In the genomic region with DNA sequence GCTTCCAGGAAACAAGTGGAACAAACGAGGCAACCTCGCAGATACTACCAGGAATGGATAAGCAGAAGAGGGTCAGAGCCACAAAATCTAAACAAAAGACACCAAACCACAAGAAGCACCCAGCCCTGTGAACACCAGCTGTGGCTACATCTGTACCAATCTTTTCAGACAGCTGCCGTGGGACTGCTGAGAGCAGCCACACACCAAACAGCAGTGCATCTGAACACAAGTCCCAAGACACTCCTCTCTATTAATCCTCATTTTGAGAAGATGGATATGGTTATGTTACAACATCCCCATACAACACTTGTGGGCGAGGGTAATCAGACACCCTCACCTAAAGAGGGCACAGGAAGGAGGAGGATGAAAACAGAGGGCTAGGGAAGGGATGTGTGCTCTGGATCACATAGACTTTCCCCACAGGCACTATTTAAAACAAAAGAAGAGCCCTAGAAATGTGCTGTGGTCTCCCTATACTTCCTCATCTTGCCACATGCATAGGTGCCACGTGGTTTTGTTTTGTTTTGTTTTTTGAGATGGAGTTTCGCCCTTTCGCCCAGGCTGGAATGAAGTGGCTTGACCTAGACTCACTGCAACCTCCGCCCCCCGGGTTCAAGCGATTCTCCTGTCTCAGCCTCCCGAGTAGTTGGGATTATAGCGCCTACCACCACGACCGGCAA, we compare ENCODE assay signal across 18 cellular contexts. TPM values are rescaled to one million over a fixed set of nuclear protein-coding genes. Genes with fewer than 3 reads are reported as not detected.
DNase-seq lines count a peak whose midpoint lies in the region; ATAC-seq and TF ChIP-seq lines count a peak whose summit lies in the region.
"Had no signal": no experiment of that assay in that cellular context is flagged by ENCODE, and none has a peak within 500 bp of the region (broad histone marks: within the 10 kb centered on the region; RNA-seq: fewer than 3 reads in every experiment).

No MANE protein-coding gene starts in this region.

- WGBS in body of pancreas, 2 donors, result 78 to 80% methylated on average over 14 of the region's 14 CpGs

- no peak for ATAC-seq in body of pancreas
- ATAC-seq: Right ventricle myocardium inferior had no signal

- TF ChIP-seq CTCF in NB4 (IDR thresholded peaks at IDR 0.05; ENCODE audit: low read depth, low read length) (no peak), body of pancreas (IDR thresholded peaks at IDR 0.05) (no peak), osteocyte (IDR thresholded peaks at IDR 0.05) (no peak)

- peaks cover 47% of the 10 kb centered on the region for H3K4me1 ChIP-seq in body of pancreas

- intact Hi-C loops in activated CD4-positive, alpha-beta T cell treated with anti-CD3 and anti-CD28 coated beads, Interleukin-2, amount 10 ng/mL, durations not matched to agents 24 days and 14 days (cut with micrococcal nuclease), result no loop called here
- intact Hi-C loops in body of pancreas (cut with DNase I), result no loop called here

- no peaks in the 10 kb centered on the region for H3K9me3 ChIP-seq in body of pancreas
- H3K9me3 ChIP-seq: transverse colon had no signal

- TF ChIP-seq POLR2A in NB4 (IDR thresholded peaks at IDR 0.05; ENCODE audit: extremely low read depth, insufficient read length), result no peak
- TF ChIP-seq POLR2A in body of pancreas (IDR thresholded peaks at IDR 0.05), result no peak

- peak overlapping the region; percentile 15 for H3K4me3 Mint-ChIP-seq in activated CD4-positive, alpha-beta T cell treated with anti-CD3 and anti-CD28 coated beads, Interleukin-2, amount 10 ng/mL, durations not matched to agents 24 days and 14 days
- peak overlapping the region; percentile 22 for H3K4me3 Mint-ChIP-seq in osteocyte (ENCODE audit: unreplicated experiment)
- H3K4me3 Mint-ChIP-seq: dendritic cell treated with granulocyte-macrophage colony-stimulating factor and Interleukin-4, amounts not matched to agents 40 ng/mL and 50 ng/mL, for 4 days had no signal

- peaks cover 20% of the 10 kb centered on the region for H3K36me3 Mint-ChIP-seq in activated CD4-positive, alpha-beta T cell treated with anti-CD3 and anti-CD28 coated beads, Interleukin-2, amount 10 ng/mL, durations not matched to agents 24 days and 14 days (ENCODE audit: low read depth)
- H3K36me3 Mint-ChIP-seq in osteocyte (ENCODE audit: unreplicated experiment), result peaks cover 15% of the 10 kb centered on the region

- H3K4me3 ChIP-seq in NB4 (ENCODE audit: low read depth, low read length) (no peak overlapping the region), body of pancreas (no peak overlapping the region)

- no peaks in the 10 kb centered on the region for H3K27me3 ChIP-seq in body of pancreas
- H3K27me3 ChIP-seq: transverse colon had no signal

- H3K27me3 Mint-ChIP-seq in activated CD4-positive, alpha-beta T cell treated with anti-CD3 and anti-CD28 coated beads, Interleukin-2, amount 10 ng/mL, durations not matched to agents 24 days and 14 days, result no peaks in the 10 kb centered on the region
- H3K27me3 Mint-ChIP-seq in osteocyte (ENCODE audit: unreplicated experiment), result no peaks in the 10 kb centered on the region
- H3K27me3 Mint-ChIP-seq: dendritic cell treated with granulocyte-macrophage colony-stimulating factor and Interleukin-4, amounts not matched to agents 40 ng/mL and 50 ng/mL, for 4 days; memory B cell had no signal

- DNase-seq in activated CD4-positive, alpha-beta T cell treated with anti-CD3 and anti-CD28 coated beads, Interleukin-2, amount 10 ng/mL, durations not matched to agents 24 days and 14 days, result peak; percentile 56
- no peak for DNase-seq in activated CD4-positive, alpha-beta T cell treated with anti-CD3 and anti-CD28 coated beads, Interleukin-2, amount 50 U/mL, for 1 hour
- DNase-seq in NB4 (ENCODE audit: low read depth) (peak; percentile 30), body of pancreas (no peak), osteocyte (ENCODE audit: extremely low spot score, unreplicated experiment) (no peak), DMS53 treated with DMSO at 0.1 percent for 48 hours (lab: John Stamatoyannopoulos, UW; ENCODE audit: unreplicated experiment) (no peak), NCI-H1436 treated with DMSO at 0.1 percent for 48 hours (lab: John Stamatoyannopoulos, UW) (no peak), SHP77 (lab: John Stamatoyannopoulos, UW) (no peak)
- DNase-seq: activated gamma-delta T cell; GF-D8; HCEC 1CT; MM.1S; nucleus accumbens; stimulated activated CD4-positive, alpha-beta T cell treated with anti-CD3 and anti-CD28 coated beads, Interleukin-4, amount 100 ng/mL, for 4 hours; transverse colon had no signal

- no peaks in the 10 kb centered on the region for H3K36me3 ChIP-seq in body of pancreas (replicated peaks in 1 of 2; ENCODE audit: insufficient read depth in 1 of 2, low read depth in 2 of 2)
- H3K36me3 ChIP-seq: transverse colon had no signal

- H3K27ac Mint-ChIP-seq in activated CD4-positive, alpha-beta T cell treated with anti-CD3 and anti-CD28 coated beads, Interleukin-2, amount 10 ng/mL, durations not matched to agents 24 days and 14 days, result no peak overlapping the region
- H3K27ac Mint-ChIP-seq in osteocyte (ENCODE audit: unreplicated experiment), result no peak overlapping the region
- H3K27ac Mint-ChIP-seq: dendritic cell treated with granulocyte-macrophage colony-stimulating factor and Interleukin-4, amounts not matched to agents 40 ng/mL and 50 ng/mL, for 4 days; memory B cell had no signal

- H3K27ac ChIP-seq in body of pancreas, result peak overlapping the region in 3 of 4 donors; percentile 90 to 96 (median 91)
- H3K27ac ChIP-seq: transverse colon had no signal

- peaks cover 18% of the 10 kb centered on the region for H3K9me3 Mint-ChIP-seq in activated CD4-positive, alpha-beta T cell treated with anti-CD3 and anti-CD28 coated beads, Interleukin-2, amount 10 ng/mL, durations not matched to agents 24 days and 14 days
- H3K9me3 Mint-ChIP-seq in osteocyte (ENCODE audit: unreplicated experiment), result peaks cover 9% of the 10 kb centered on the region
- H3K9me3 Mint-ChIP-seq: memory B cell had no signal

- peaks cover 24% of the 10 kb centered on the region for H3K4me1 Mint-ChIP-seq in activated CD4-positive, alpha-beta T cell treated with anti-CD3 and anti-CD28 coated beads, Interleukin-2, amount 10 ng/mL, durations not matched to agents 24 days and 14 days
- H3K4me1 Mint-ChIP-seq in osteocyte (ENCODE audit: unreplicated experiment), result peaks cover 25% of the 10 kb centered on the region

RNA-seq across cellular contexts. Expression of gene ZNF14, which starts 41.6 kb away (rescaled TPM):
- 4.7 and 4.8 TPM in 2 replicates for total RNA-seq in activated CD4-positive, alpha-beta T cell treated with anti-CD3 and anti-CD28 coated beads, Interleukin-2, amount 10 ng/mL, durations not matched to agents 24 days and 14 days
- total RNA-seq in body of pancreas (1 to 10 TPM; 5.3 to 6.7 TPM), osteocyte (4.7 and 5.3 TPM in 2 replicates)

RNA-seq across cellular contexts. Expression of gene ZNF506, which starts 47.1 kb away (rescaled TPM):
- 13.3 and 16.2 TPM in 2 replicates for total RNA-seq in activated CD4-positive, alpha-beta T cell treated with anti-CD3 and anti-CD28 coated beads, Interleukin-2, amount 10 ng/mL, durations not matched to agents 24 days and 14 days
- total RNA-seq in body of pancreas, result 10 to 100 TPM; 20.0 to 30.0 TPM
- total RNA-seq in osteocyte, result 7.8 and 10.5 TPM in 2 replicates

Comparison
In these comparisons a context has a peak if more than half of its experiments do, and no peak if none do; other contexts are left out.
1. DNase-seq: peak in activated CD4-positive, alpha-beta T cell treated with anti-CD3 and anti-CD28 coated beads, Interleukin-2, amount 10 ng/mL, durations not matched to agents 24 days and 14 days (single experiment) and NB4 (single experiment); none in activated CD4-positive, alpha-beta T cell treated with anti-CD3 and anti-CD28 coated beads, Interleukin-2, amount 50 U/mL, for 1 hour (single experiment), body of pancreas (0 of 4), osteocyte (single experiment), DMS53 treated with DMSO at 0.1 percent for 48 hours (single experiment), NCI-H1436 treated with DMSO at 0.1 percent for 48 hours (single experiment) and SHP77 (0 of 2).